ENCODE assay signal across 17 cellular contexts in genomic region chr9:27400334-27400875, GRCh38.
"Had no signal": no experiment of that assay in that cellular context is flagged by ENCODE, and none has a peak within 500 bp of the region (broad histone marks: within the 10 kb centered on the region; RNA-seq: fewer than 3 reads in every experiment).

No MANE protein-coding gene starts in this region.

- H3K36me3 ChIP-seq: neutrophil, tibial artery had no signal

- H3K4me3 ChIP-seq: body of pancreas, dorsolateral prefrontal cortex, tibial artery had no signal

- H3K4me1 ChIP-seq: body of pancreas had no signal

- DNase-seq: activated CD4-positive, alpha-beta T cell treated with anti-CD3 and anti-CD28 coated beads for 36 hours; activated CD4-positive, alpha-beta T cell treated with anti-CD3 and anti-CD28 coated beads, Interleukin-2, amount 50 U/mL, for 48 hours; activated naive CD8-positive, alpha-beta T cell treated with anti-CD3 and anti-CD28 coated beads, Interleukin-2, amount 10 ng/mL, durations not matched to agents 7 days and 5 days; activated T-cell treated with anti-CD3 and anti-CD28 coated beads for 4 hours; body of pancreas; central memory CD4-positive, alpha-beta T cell; dorsolateral prefrontal cortex; foreskin melanocyte; mesendoderm; natural killer cell; stimulated activated CD4-positive, alpha-beta T cell treated with anti-CD3 and anti-CD28 coated beads, Interleukin-2, amount 100 ng/mL, for 24 hours; stimulated activated naive CD8-positive, alpha-beta T cell treated with anti-CD3 and anti-CD28 coated beads, Interleukin-15, Interleukin-2, amounts not matched to agents 100 U/mL and 50 U/mL, for 24 hours; substantia nigra; tibial artery had no signal

- H3K9me3 ChIP-seq: body of pancreas, neutrophil, tibial artery had no signal

- H3K27ac ChIP-seq: body of pancreas, epithelial cell of prostate, neutrophil, tibial artery had no signal

- ATAC-seq: activated CD4-positive, alpha-beta T cell treated with anti-CD3 and anti-CD28 coated beads for 36 hours; body of pancreas; natural killer cell; stimulated activated naive CD8-positive, alpha-beta T cell treated with anti-CD3 and anti-CD28 coated beads, Interleukin-15, Interleukin-2, amounts not matched to agents 100 U/mL and 50 U/mL, for 24 hours; WTC11 had no signal

- H3K27me3 ChIP-seq: body of pancreas, dorsolateral prefrontal cortex, neutrophil, tibial artery had no signal
